16 cellular contexts compared by ENCODE assay signal in the genomic region with DNA sequence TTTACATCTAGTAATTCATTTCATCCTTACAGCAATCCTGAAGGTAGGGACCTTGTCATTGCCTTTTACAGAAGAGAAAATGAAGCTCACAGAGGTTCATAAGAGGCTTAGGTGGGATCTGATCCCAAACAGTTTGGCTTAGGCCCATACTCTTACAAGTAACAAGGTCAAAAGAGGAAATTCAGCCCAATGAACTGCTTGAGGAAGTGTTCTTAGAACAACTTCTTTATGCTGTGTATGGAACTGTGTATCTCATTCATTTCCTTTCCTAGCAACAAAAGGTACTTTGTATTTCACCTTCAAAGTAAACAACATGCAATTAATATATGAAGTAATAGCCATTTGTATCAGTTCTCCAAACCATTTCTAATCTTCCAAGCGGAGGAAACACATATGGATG.
DNase-seq lines count a peak whose midpoint lies in the region; ATAC-seq, FAIRE-seq and TF ChIP-seq lines count a peak whose summit lies in the region.
"Had no signal": no experiment of that assay in that cellular context is flagged by ENCODE, and none has a peak within 500 bp of the region (broad histone marks: within the 10 kb centered on the region; RNA-seq: fewer than 3 reads in every experiment).

No MANE protein-coding gene starts in this region.

- ATAC-seq in HG02678 (IDR thresholded peaks at IDR 0.05; ENCODE audit: unreplicated experiment): no peak
- ATAC-seq: A549; CD8-positive, alpha-beta T cell had no signal

- peak overlapping the region; percentile 16 for H3K27ac ChIP-seq in HL-60 (replicated peaks)
- peak overlapping the region; percentile 52 for H3K27ac ChIP-seq in cingulate gyrus (ENCODE audit: low read depth, low read length)
- no peak overlapping the region for H3K27ac ChIP-seq in caudate nucleus (ENCODE audit: low read depth, low read length)

- DNase-seq in D721Med (ENCODE audit: insufficient read length, low spot score) (no peak), HL-60 (ENCODE audit: low read depth in 1 of 2, low spot score in 1 of 2) (no peak), NCI-H82 treated with DMSO at 0.1 percent for 48 hours (lab: John Stamatoyannopoulos, UW; ENCODE audit: unreplicated experiment) (peak; percentile 29), AG08396 (ENCODE audit: low spot score) (no peak), SW 1271 (lab: John Stamatoyannopoulos, UW) (no peak), caudate nucleus (lab: John Stamatoyannopoulos, UW) (no peak)
- DNase-seq: CD8-positive, alpha-beta T cell; COR-L47; DND-41; GDM1 had no signal

- FAIRE-seq in D721Med (lab: Jason Lieb, UNC): peak; percentile 32
- FAIRE-seq: A549, GM19239, H1 had no signal

- TF ChIP-seq CTCF in D721Med (IDR thresholded peaks at IDR 0.05; ENCODE audit: insufficient read depth, missing control alignments) (no peak), HL-60 (IDR thresholded peaks at IDR 0.05; ENCODE audit: insufficient read depth, low read length) (no peak)

- no peak overlapping the region for H3K4me3 ChIP-seq in HL-60 (replicated peaks; ENCODE audit: insufficient read depth, low read length)
- H3K4me3 ChIP-seq: A549, HAP-1 had no signal

- H3K27me3 ChIP-seq in HL-60 (ENCODE audit: insufficient read depth, poor library complexity, severe bottlenecking): no peaks in the 10 kb centered on the region
